ENCODE assay signal across 1 cellular context in genomic region chr10:124093076-124093773, GRCh38.
TF ChIP-seq lines count a peak whose summit lies in the region.

Gene CHST15 (minus strand): TSS chr10:124093598. CDS start chr10:124046212, 47,386 bp downstream.

TF ChIP-seq in HepG2, 621 proteins besides CTCF, POLR2A, EP300 and RAD21 (continued from another document):
- no peak for TF ChIP-seq ZBTB49 (CRISPR knock-in tag; IDR thresholded peaks at IDR 0.05; ENCODE audit: borderline replicate concordance)
- no peak for TF ChIP-seq ZFP36L1 (CRISPR knock-in tag; IDR thresholded peaks at IDR 0.05)
